ENCODE assay signal across 16 cellular contexts in the genomic region with DNA sequence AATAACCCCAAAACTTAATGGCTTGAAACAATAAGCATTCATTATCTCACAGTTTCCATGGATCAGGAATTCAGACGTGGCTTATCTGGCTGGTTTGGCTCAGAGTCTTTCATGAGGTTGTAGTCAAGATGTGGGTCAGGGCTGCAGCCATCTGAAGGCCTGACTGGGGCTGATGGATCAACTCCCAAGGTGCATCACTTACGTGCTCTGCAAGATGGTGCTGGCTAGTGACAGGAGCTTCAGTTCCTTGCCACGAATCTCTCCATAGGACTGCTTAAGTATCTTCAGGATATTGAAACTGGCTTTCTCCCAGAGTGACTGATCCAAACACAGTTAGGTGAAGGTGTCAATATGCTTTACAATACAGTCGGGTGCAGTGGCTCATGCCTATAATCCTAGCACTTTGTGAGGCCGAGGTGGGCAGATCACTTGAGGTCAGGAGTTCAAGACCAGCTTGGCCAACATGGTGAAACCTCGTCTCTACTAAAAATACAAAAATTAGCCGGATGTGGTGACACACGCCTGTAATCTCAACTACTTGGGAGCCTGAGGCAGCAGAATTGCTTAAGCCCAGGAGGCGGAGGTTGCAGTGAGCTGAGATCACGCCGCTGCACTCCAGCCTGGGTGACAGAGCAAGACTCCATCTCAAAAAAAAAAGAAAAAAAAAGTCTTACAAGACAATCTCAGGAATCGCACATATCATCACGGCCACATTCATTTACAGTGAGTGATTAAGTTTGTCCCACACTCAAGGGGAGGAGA. TPM values are rescaled to one million over a fixed set of nuclear protein-coding genes. Genes with fewer than 3 reads are reported as not detected.
DNase-seq lines count a peak whose midpoint lies in the region; ATAC-seq and FAIRE-seq lines count a peak whose summit lies in the region.
"Had no signal": no experiment of that assay in that cellular context is flagged by ENCODE, and none has a peak within 500 bp of the region (broad histone marks: within the 10 kb centered on the region; RNA-seq: fewer than 3 reads in every experiment).

No MANE protein-coding gene starts in this region.

- no peak overlapping the region for H4K5ac ChIP-seq in mesendoderm (ENCODE audit: low read length)

- H3K56ac ChIP-seq in mesendoderm (ENCODE audit: low read length), result no peak overlapping the region

- no peak overlapping the region for H3K4me2 ChIP-seq in mesendoderm (ENCODE audit: low read length)
- H3K4me2 ChIP-seq: BLaER1 had no signal

- H3K4me3 ChIP-seq in mesendoderm (ENCODE audit: low read length), result no peak overlapping the region
- H3K4me3 ChIP-seq: BLaER1, GM23248, HAP-1 had no signal

- H2BK15ac ChIP-seq in mesendoderm (replicated peaks; ENCODE audit: low read depth), result no peak overlapping the region

- no peak overlapping the region for H3K4ac ChIP-seq in mesendoderm (ENCODE audit: low read depth, low read length)

- no peaks in the 10 kb centered on the region for H3K36me3 ChIP-seq in mesendoderm (ENCODE audit: control insufficient read depth, insufficient read depth, low read length)
- H3K36me3 ChIP-seq: BLaER1, HAP-1 had no signal

- peak overlapping the region; percentile 10 for H2AK5ac ChIP-seq in mesendoderm (ENCODE audit: low read length)

- no peaks in the 10 kb centered on the region for H3K79me2 ChIP-seq in mesendoderm (ENCODE audit: control insufficient read depth, insufficient read depth, low read length)

- no peak overlapping the region for H3K27ac ChIP-seq in mesendoderm (ENCODE audit: low read depth, low read length)
- H3K27ac ChIP-seq: BLaER1, GM23248 had no signal

- H3K79me1 ChIP-seq in mesendoderm (ENCODE audit: low read length), result no peaks in the 10 kb centered on the region

- no peak overlapping the region for H3K18ac ChIP-seq in mesendoderm (ENCODE audit: low read length)

- no peak for ATAC-seq in GM18861 (IDR thresholded peaks at IDR 0.05; ENCODE audit: unreplicated experiment)
- ATAC-seq: CD8-positive, alpha-beta T cell; HepG2 had no signal

- WGBS in mesendoderm (ENCODE audit: extremely low coverage, insufficient coverage, low lambda C conversion rate), result no CpG with 5 or more reads among the region's 13 CpGs

- H3K9ac ChIP-seq in mesendoderm (ENCODE audit: low read length), result no peak overlapping the region
- H3K9ac ChIP-seq: BLaER1, GM23248 had no signal

- no peak overlapping the region for H4K8ac ChIP-seq in mesendoderm (ENCODE audit: low read depth, low read length)

- no peak overlapping the region for H3K23ac ChIP-seq in mesendoderm (ENCODE audit: low read length)

- DNase-seq in SKM-1 treated with dmso at 0.1 percent for 144 hours (lab: John Stamatoyannopoulos, UW; ENCODE audit: unreplicated experiment) (peak; percentile 33), SKM-1 (lab: John Stamatoyannopoulos, UW; ENCODE audit: unreplicated experiment) (no peak), RPMI7951 (ENCODE audit: low read depth) (peak; percentile 22), mesendoderm (peak; percentile 34), NCI-H82 treated with DMSO at 0.1 percent for 48 hours (lab: John Stamatoyannopoulos, UW; ENCODE audit: unreplicated experiment) (no peak), frontal cortex (ENCODE audit: low spot score in 2 of 2) (no peak)
- DNase-seq: 8988T; Calu3; CD8-positive, alpha-beta T cell; DMS79 treated with DMSO at 0.1 percent for 48 hours; GF-D8; GM23248 had no signal

- H3K27me3 ChIP-seq in mesendoderm (ENCODE audit: insufficient read depth, low read length, poor library complexity), result no peaks in the 10 kb centered on the region
- H3K27me3 ChIP-seq: BLaER1 had no signal

- H2BK5ac ChIP-seq in mesendoderm (ENCODE audit: low read length), result no peak overlapping the region

- H2BK120ac ChIP-seq in mesendoderm (ENCODE audit: low read depth, low read length), result no peak overlapping the region

- FAIRE-seq in frontal cortex (lab: Jason Lieb, UNC), result no peak
- FAIRE-seq: HepG2 had no signal

- peaks cover 19% of the 10 kb centered on the region for H3K4me1 ChIP-seq in mesendoderm (ENCODE audit: control insufficient read depth, low read depth, low read length)
- H3K4me1 ChIP-seq: HAP-1 had no signal

RNA-seq across cellular contexts. Expression of gene PTPRG, which starts 28.5 kb away (rescaled TPM):
- 43.0 and 44.9 TPM in 2 replicates for total RNA-seq in RPMI7951 (2014; rRNA removed; shearing (Covaris generic))
- 52.1 TPM for polyA plus RNA-seq in mesendoderm (2013, experiment 1 of 2)
- polyA plus RNA-seq in mesendoderm (2013, experiment 2 of 2), result 49.8 TPM
- total RNA-seq in frontal cortex, result 52.6 TPM
- total RNA-seq: CD8-positive, alpha-beta T cell had no signal

Comparison
In these comparisons a context has a peak if more than half of its experiments do, and no peak if none do; other contexts are left out.
1. DNase-seq: peak in SKM-1 treated with dmso at 0.1 percent for 144 hours (single experiment), RPMI7951 (single experiment) and mesendoderm (single experiment); none in SKM-1 (single experiment), NCI-H82 treated with DMSO at 0.1 percent for 48 hours (single experiment) and frontal cortex (0 of 2).